Comparison of ENCODE assay signal across 8 cellular contexts in genomic region chr17:31509095-31509804, GRCh38.
A peak's percentile ranks its signal among the peaks of the same experiment; 100 is the strongest.
DNase-seq lines count a peak whose midpoint lies in the region; ATAC-seq and TF ChIP-seq lines count a peak whose summit lies in the region.

No MANE protein-coding gene starts in this region.

- H3K9me3 ChIP-seq in OCI-LY7 (ENCODE audit: low read length) (no peaks in the 10 kb centered on the region), left ventricle myocardium inferior (replicated peaks) (no peaks in the 10 kb centered on the region), upper lobe of left lung (no peaks in the 10 kb centered on the region)

- WGBS in upper lobe of left lung, 2 donors, result 43 to 68% methylated on average over 8 to 13 of the region's 13 CpGs

- H3K36me3 ChIP-seq in OCI-LY7 (ENCODE audit: insufficient read depth, low read length), result no peaks in the 10 kb centered on the region
- no peaks in the 10 kb centered on the region for H3K36me3 ChIP-seq in left ventricle myocardium inferior
- no peaks in the 10 kb centered on the region for H3K36me3 ChIP-seq in upper lobe of left lung

- CTCF ChIA-PET in OCI-LY7 (lab: Charles Lee; ENCODE audit: unreplicated experiment), result interaction anchor here (0.5 to 1.2 kb wide), 2 partner anchors 14 to 76 kb away, joined by 3 to 5 read pairs; no protein-coding TSS in a partner anchor

- TF ChIP-seq EP300 in upper lobe of left lung (IDR thresholded peaks at IDR 0.05), result no peak

- no peak overlapping the region for H2AFZ ChIP-seq in OCI-LY7 (ENCODE audit: low read length)

- H3K4me2 ChIP-seq in OCI-LY7 (ENCODE audit: low read length), result peak overlapping the region; percentile 42; the same call in 1 of the 2 replicates

- ATAC-seq in upper lobe of left lung (ENCODE audit: low FRiP score in 2 of 2), result no peak

- H3K4me3 ChIP-seq in OCI-LY7 (ENCODE audit: low read depth, low read length, poor library complexity, severe bottlenecking), result no peak overlapping the region
- no peak overlapping the region for H3K4me3 ChIP-seq in left ventricle myocardium inferior
- peak overlapping the region in 2 of 4 donors; percentile 4 to 22 for H3K4me3 ChIP-seq in upper lobe of left lung

- no peak for TF ChIP-seq POLR2A in upper lobe of left lung (IDR thresholded peaks at IDR 0.05)

- intact Hi-C loops in OCI-LY7 (cut with micrococcal nuclease; ENCODE audit: unreplicated experiment) (no loop called here), left ventricle myocardium inferior (cut with micrococcal nuclease) (no loop called here)

- H3K4me1 ChIP-seq in OCI-LY7 (ENCODE audit: insufficient read depth, low read length, poor library complexity, severe bottlenecking), result peaks cover 14% of the 10 kb centered on the region
- H3K4me1 ChIP-seq in left ventricle myocardium inferior, result peaks cover 48% of the 10 kb centered on the region
- peaks cover 7 to 21% (median 11%) of the 10 kb centered on the region in 4 donors for H3K4me1 ChIP-seq in upper lobe of left lung

- H4K20me1 ChIP-seq in OCI-LY7 (ENCODE audit: insufficient read depth, low read length), result no peaks in the 10 kb centered on the region

- DNase-seq in stimulated activated CD4-positive, alpha-beta T cell treated with anti-CD3 and anti-CD28 coated beads, Interleukin-15, amount 100 ng/mL, for 24 hours, result peak; percentile 32
- no peak for DNase-seq in stimulated activated CD4-positive, alpha-beta T cell treated with anti-CD3 and anti-CD28 coated beads, Interleukin-1b, Interleukin-23, amount 100 ng/mL, for 48 hours
- DNase-seq in OCI-LY7 (ENCODE audit: low spot score) (no peak), left ventricle myocardium inferior (no peak), upper lobe of left lung (no peak), RKO (ENCODE audit: low spot score) (no peak), NCI-H2029 (lab: John Stamatoyannopoulos, UW) (no peak), NCI-H1105 (lab: John Stamatoyannopoulos, UW) (no peak)

- H3K27ac ChIP-seq in OCI-LY7 (ENCODE audit: low read depth, low read length, poor library complexity, severe bottlenecking), result no peak overlapping the region
- peak overlapping the region; percentile 86 for H3K27ac ChIP-seq in left ventricle myocardium inferior (replicated peaks)
- H3K27ac ChIP-seq in upper lobe of left lung, result peak overlapping the region; percentile 30 to 74 (median 50)

- no peaks in the 10 kb centered on the region for H3K79me2 ChIP-seq in OCI-LY7 (ENCODE audit: insufficient read depth, low read depth, low read length)

- H3K27me3 ChIP-seq in left ventricle myocardium inferior (ENCODE audit: low read depth) (no peaks in the 10 kb centered on the region), upper lobe of left lung (no peaks in the 10 kb centered on the region)

- TF ChIP-seq CTCF in OCI-LY7 (conservative IDR thresholded peaks at IDR 0.05; ENCODE audit: low read length) (no peak), left ventricle myocardium inferior (IDR thresholded peaks at IDR 0.05; ENCODE audit: borderline replicate concordance) (no peak), upper lobe of left lung (IDR thresholded peaks at IDR 0.05) (no peak)

- POLR2A ChIA-PET in OCI-LY7 (lab: Charles Lee), result interaction anchor here (0.9 kb wide), 1 partner anchor 16 kb away, joined by 3 read pairs; no protein-coding TSS in a partner anchor

- TSS peak; percentile 61 for BruUV-seq in OCI-LY7 (replicated peaks; lab: Mats Ljungman, UMichigan)

- no peaks in the 10 kb centered on the region for H3K9me2 ChIP-seq in OCI-LY7 (ENCODE audit: insufficient read depth, low read length)
